In the genomic region with DNA sequence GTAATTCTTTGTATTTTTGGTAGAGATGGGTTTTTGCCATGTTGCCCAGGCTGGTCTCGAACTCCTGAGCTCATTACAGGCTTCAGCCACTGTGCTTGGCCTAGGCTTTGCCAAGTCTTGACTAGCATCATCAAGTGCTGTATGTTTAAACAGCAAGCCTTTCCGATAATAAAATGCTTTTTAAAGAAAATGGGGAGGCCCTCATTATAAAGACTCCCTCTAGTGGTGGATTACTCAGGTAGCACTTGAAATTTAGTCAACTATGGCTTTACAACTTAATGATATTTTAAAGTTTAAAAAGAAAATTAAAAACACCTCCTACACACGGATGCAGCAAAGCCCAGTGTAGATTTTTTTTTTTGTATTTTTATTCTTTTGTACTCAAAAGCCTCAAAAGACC, we compare ENCODE assay signal across 9 cellular contexts.
DNase-seq lines count a peak whose midpoint lies in the region; ATAC-seq, FAIRE-seq and TF ChIP-seq lines count a peak whose summit lies in the region.
"Had no signal": no experiment of that assay in that cellular context is flagged by ENCODE, and none has a peak within 500 bp of the region (broad histone marks: within the 10 kb centered on the region; RNA-seq: fewer than 3 reads in every experiment).

No MANE protein-coding gene starts in this region.

- TF ChIP-seq POLR2A in A549 (IDR thresholded peaks at IDR 0.05; ENCODE audit: low read length) = no peak

- CTCF ChIA-PET in A549 (lab: Yijun Ruan, JAX) = interaction anchor here (0.6 to 1.8 kb wide), 9 partner anchors 9 to 623 kb away, joined by 3 to 10 read pairs (median 4); no protein-coding TSS in a partner anchor

- H3K4me3 Mint-ChIP-seq in activated T-cell treated with anti-CD3 and anti-CD28 coated beads, Interleukin-2, amount 50 U/mL, for 24 hours = no peak overlapping the region

- H3K9me3 Mint-ChIP-seq in activated T-cell treated with anti-CD3 and anti-CD28 coated beads, Interleukin-2, amount 50 U/mL, for 24 hours = no peaks in the 10 kb centered on the region

- TF ChIP-seq EP300 in A549 (IDR thresholded peaks at IDR 0.05) = no peak

- H3K27me3 Mint-ChIP-seq in activated T-cell treated with anti-CD3 and anti-CD28 coated beads, Interleukin-2, amount 50 U/mL, for 24 hours = peaks cover 5% of the 10 kb centered on the region

- peak; percentile 59 for TF ChIP-seq CTCF in A549 (IDR thresholded peaks at IDR 0.05)
- TF ChIP-seq CTCF in GM12875 (IDR thresholded peaks at IDR 0.05; ENCODE audit: borderline replicate concordance, insufficient read depth, low read depth, low read length) = 0 out of 2 replicates have a peak, but pooled peaks have one; percentile 41
- TF ChIP-seq CTCF in foreskin fibroblast (IDR thresholded peaks at IDR 0.05; ENCODE audit: low read depth, low read length) = peak; percentile 51

- H3K4me1 ChIP-seq in A549 = no peaks in the 10 kb centered on the region

- no peaks in the 10 kb centered on the region for H3K36me3 Mint-ChIP-seq in activated T-cell treated with anti-CD3 and anti-CD28 coated beads, Interleukin-2, amount 50 U/mL, for 24 hours (ENCODE audit: low read depth)

- POLR2A ChIA-PET in A549 (lab: Yijun Ruan, JAX) = no interaction called here

- ATAC-seq in A549 = peak in 1 of 2 experiments; percentile 57; a peak in 2 of 6 replicates
- no peak for ATAC-seq in GM19455 (IDR thresholded peaks at IDR 0.05; ENCODE audit: unreplicated experiment)

- H3K4me3 ChIP-seq in A549 = no peak overlapping the region
- H3K4me3 ChIP-seq in GM12875 (ENCODE audit: low read depth, low read length) = no peak overlapping the region
- no peak overlapping the region for H3K4me3 ChIP-seq in foreskin fibroblast (ENCODE audit: low read depth in 1 of 2, low read length in 2 of 2)

- no peaks in the 10 kb centered on the region for H3K4me1 Mint-ChIP-seq in activated T-cell treated with anti-CD3 and anti-CD28 coated beads, Interleukin-2, amount 50 U/mL, for 24 hours (ENCODE audit: low read depth)

- WGBS in A549 (ENCODE audit: missing lambda C conversion rate) = 10% methylated on average over 3 of the region's 3 CpGs

- no peak overlapping the region for H3K4me2 ChIP-seq in A549

- H3K9me3 ChIP-seq in A549 = no peaks in the 10 kb centered on the region

- TF ChIP-seq RAD21 in A549 (conservative IDR thresholded peaks at IDR 0.05 in 1 of 2, IDR thresholded peaks at IDR 0.05 in 1 of 2) = peak in 1 of 2 experiments; percentile 15; a peak in 1 of 5 replicates

- H3K27ac ChIP-seq in A549 = no peak overlapping the region

- no peak overlapping the region for H3K27ac Mint-ChIP-seq in activated T-cell treated with anti-CD3 and anti-CD28 coated beads, Interleukin-2, amount 50 U/mL, for 24 hours

- DNase-seq in A549 (ENCODE audit: low read depth in 1 of 2, low spot score in 1 of 2) (peak; percentile 24 to 28), RKO (ENCODE audit: low spot score) (peak; percentile 54), foreskin fibroblast (peak in 1 of 2 donors; percentile 52), cerebellum (ENCODE audit: low spot score) (no peak), NCI-H1048 (lab: John Stamatoyannopoulos, UW) (no peak)
- no peak for DNase-seq in activated T-cell treated with anti-CD3 and anti-CD28 coated beads, Interleukin-2, amount 50 U/mL, for 24 hours

- FAIRE-seq in A549 (lab: Jason Lieb, UNC) = no peak
- FAIRE-seq: GM18507 had no signal

TF ChIP-seq in A549, 52 proteins besides CTCF, POLR2A, EP300 and RAD21:
- no peak for TF ChIP-seq RNF2 (IDR thresholded peaks at IDR 0.05; ENCODE audit: borderline replicate concordance, low read depth)
- no peak for TF ChIP-seq POLR2AphosphoS2 (conservative IDR thresholded peaks at IDR 0.05; ENCODE audit: low read length)
- TF ChIP-seq RFX5 (IDR thresholded peaks at IDR 0.05) = no peak
- no peak for TF ChIP-seq TFCP2L1 (CRISPR knock-in tag; IDR thresholded peaks at IDR 0.05)
- no peak for TF ChIP-seq JUN (IDR thresholded peaks at IDR 0.05)
- TF ChIP-seq JUNB (IDR thresholded peaks at IDR 0.05) = no peak
- TF ChIP-seq RARB (CRISPR knock-in tag; IDR thresholded peaks at IDR 0.05) = no peak
- no peak for TF ChIP-seq ZNF302 (CRISPR knock-in tag; IDR thresholded peaks at IDR 0.05)
- no peak for TF ChIP-seq MAZ (IDR thresholded peaks at IDR 0.05; ENCODE audit: borderline replicate concordance, low read depth, low read length)
TF ChIP-seq in A549: peak in this region for 0.

Comparison
In these comparisons a context has a peak if more than half of its experiments do, and no peak if none do; other contexts are left out.
1. DNase-seq: peak in A549 (2 of 2) and RKO (single experiment); none in cerebellum (single experiment), NCI-H1048 (single experiment) and activated T-cell treated with anti-CD3 and anti-CD28 coated beads, Interleukin-2, amount 50 U/mL, for 24 hours (single experiment).
2. Peak in every context shown above with its lines, with median percentiles within 50 percentile points of each other: CTCF ChIP-seq.